In genomic region chr14:72774141-72774540, GRCh38 we compare ENCODE assay signal across 27 cellular contexts.
"Had no signal": no experiment of that assay in that cellular context is flagged by ENCODE, and none has a peak within 500 bp of the region (broad histone marks: within the 10 kb centered on the region; RNA-seq: fewer than 3 reads in every experiment).

No MANE protein-coding gene starts in this region.

- H3K27ac Mint-ChIP-seq: activated CD4-positive, alpha-beta memory T cell treated with anti-CD3 and anti-CD28 coated beads, Interleukin-2, amount 10 ng/mL, durations not matched to agents 7 days and 5 days; activated CD4-positive, alpha-beta T cell treated with anti-CD3 and anti-CD28 coated beads, Interleukin-2, amount 10 ng/mL, durations not matched to agents 7 days and 5 days; activated naive CD4-positive, alpha-beta T cell treated with anti-CD3 and anti-CD28 coated beads, Interleukin-2, amount 10 ng/mL, durations not matched to agents 7 days and 5 days; activated naive CD8-positive, alpha-beta T cell treated with anti-CD3 and anti-CD28 coated beads, Interleukin-2, amount 10 ng/mL, durations not matched to agents 7 days and 5 days; activated T-cell treated with anti-CD3 and anti-CD28 coated beads, Interleukin-2, amount 50 U/mL, for 24 hours; effector memory CD8-positive, alpha-beta T cell; mesothelial cell of epicardium; nephron progenitor cell; T-helper 17 cell; WTC11 had no signal

- H3K36me3 ChIP-seq: ascending aorta, cardiac muscle cell, neutrophil, transverse colon had no signal

- H3K9me3 ChIP-seq: ascending aorta, neutrophil, testis, transverse colon had no signal

- ATAC-seq: effector memory CD8-positive, alpha-beta T cell; left cardiac atrium; stimulated activated naive CD8-positive, alpha-beta T cell treated with anti-CD3 and anti-CD28 coated beads, Interleukin-15, Interleukin-2, amounts not matched to agents 100 U/mL and 50 U/mL, for 24 hours; T-helper 17 cell; WTC11 had no signal

- H3K4me2 ChIP-seq: smooth muscle cell had no signal

- FAIRE-seq: keratinocyte had no signal

- H3K4me3 ChIP-seq: ascending aorta, cardiac muscle cell, smooth muscle cell, testis, transverse colon had no signal

- H3K4me1 ChIP-seq: ascending aorta had no signal

- H3K4me1 Mint-ChIP-seq: T-helper 17 cell had no signal

- H3K4me3 Mint-ChIP-seq: activated CD4-positive, alpha-beta memory T cell treated with anti-CD3 and anti-CD28 coated beads, Interleukin-2, amount 10 ng/mL, durations not matched to agents 7 days and 5 days; activated CD4-positive, alpha-beta T cell treated with anti-CD3 and anti-CD28 coated beads, Interleukin-2, amount 10 ng/mL, durations not matched to agents 7 days and 5 days; activated naive CD4-positive, alpha-beta T cell treated with anti-CD3 and anti-CD28 coated beads, Interleukin-2, amount 10 ng/mL, durations not matched to agents 7 days and 5 days; activated naive CD8-positive, alpha-beta T cell treated with anti-CD3 and anti-CD28 coated beads, Interleukin-2, amount 10 ng/mL, durations not matched to agents 7 days and 5 days; activated T-cell treated with anti-CD3 and anti-CD28 coated beads, Interleukin-2, amount 50 U/mL, for 24 hours; effector memory CD8-positive, alpha-beta T cell; mesothelial cell of epicardium; naive B cell; nephron progenitor cell; T-helper 17 cell; WTC11 had no signal

- H3K27ac ChIP-seq: ascending aorta, cardiac muscle cell, neutrophil, testis, transverse colon had no signal

- DNase-seq: activated CD4-positive, alpha-beta memory T cell treated with anti-CD3 and anti-CD28 coated beads, Interleukin-2, amount 10 ng/mL, durations not matched to agents 7 days and 5 days; activated CD4-positive, alpha-beta T cell treated with anti-CD3 and anti-CD28 coated beads for 1 hour; activated CD4-positive, alpha-beta T cell treated with anti-CD3 and anti-CD28 coated beads, Interleukin-2, amount 10 ng/mL, durations not matched to agents 7 days and 5 days; activated CD8-positive, alpha-beta memory T cell treated with anti-CD3 and anti-CD28 coated beads, Interleukin-2, amount 50 U/mL, for 48 hours; activated gamma-delta T cell; activated naive CD4-positive, alpha-beta T cell treated with anti-CD3 and anti-CD28 coated beads, Interleukin-2, amount 10 ng/mL, durations not matched to agents 7 days and 5 days; activated naive CD8-positive, alpha-beta T cell treated with anti-CD3 and anti-CD28 coated beads, Interleukin-2, amount 10 ng/mL, durations not matched to agents 7 days and 5 days; activated T-cell treated with anti-CD3 and anti-CD28 coated beads, Interleukin-2, amount 50 U/mL, for 24 hours; cortex of kidney; effector memory CD8-positive, alpha-beta T cell; hippocampal formation; left cardiac atrium; naive B cell; nephron progenitor cell; stimulated activated naive CD8-positive, alpha-beta T cell treated with anti-CD3 and anti-CD28 coated beads, Interleukin-15, Interleukin-2, amounts not matched to agents 100 U/mL and 50 U/mL, for 24 hours; T-helper 17 cell; T1000; testis; transverse colon had no signal

- H3K36me3 Mint-ChIP-seq: mesothelial cell of epicardium had no signal

- H3K27me3 ChIP-seq: ascending aorta, cardiac muscle cell, neutrophil, testis, transverse colon had no signal

- H3K27me3 Mint-ChIP-seq: activated T-cell treated with anti-CD3 and anti-CD28 coated beads, Interleukin-2, amount 50 U/mL, for 24 hours; brain; naive B cell; T-helper 17 cell had no signal
